In genomic region chr2:179031731-179032408, GRCh38 we compare ENCODE assay signal across 8 cellular contexts. TPM values are rescaled to one million over a fixed set of nuclear protein-coding genes. Genes with fewer than 3 reads are reported as not detected.
DNase-seq lines count a peak whose midpoint lies in the region; ATAC-seq and TF ChIP-seq lines count a peak whose summit lies in the region.

No MANE protein-coding gene starts in this region.

- H3K27ac ChIP-seq in mesenchymal stem cell (ENCODE audit: low read length, poor library complexity, severe bottlenecking) (peak overlapping the region; percentile 53), Peyer's patch (peak overlapping the region in 2 of 4 donors; percentile 4 to 66), tibial nerve (peak overlapping the region in 1 of 4 donors; percentile 1)

- peak overlapping the region; percentile 60 for H3K9ac ChIP-seq in mesenchymal stem cell (ENCODE audit: low read length)

- H3K4me1 ChIP-seq in mesenchymal stem cell (ENCODE audit: control insufficient read depth, insufficient read depth, low read depth, low read length) (no peaks in the 10 kb centered on the region), Peyer's patch (no peaks in the 10 kb centered on the region), tibial nerve (no peaks in the 10 kb centered on the region)

- H2AFZ ChIP-seq in mesenchymal stem cell (ENCODE audit: low read depth, low read length), result no peak overlapping the region

- TF ChIP-seq POLR2A in Peyer's patch (IDR thresholded peaks at IDR 0.05) (no peak), tibial nerve (IDR thresholded peaks at IDR 0.05) (no peak)

- no peak overlapping the region for H3K4me2 ChIP-seq in mesenchymal stem cell (ENCODE audit: low read length, poor library complexity, severe bottlenecking)

- H2BK12ac ChIP-seq in mesenchymal stem cell (ENCODE audit: low read length in 2 of 2), result no peak overlapping the region

- H3K23ac ChIP-seq in mesenchymal stem cell (ENCODE audit: low read length in 2 of 2), result no peak overlapping the region

- no peak overlapping the region for H2BK120ac ChIP-seq in mesenchymal stem cell (ENCODE audit: low read depth, low read length)

- TF ChIP-seq CTCF in Peyer's patch (IDR thresholded peaks at IDR 0.05), result no peak
- no peak for TF ChIP-seq CTCF in tibial nerve (IDR thresholded peaks at IDR 0.05)

- no peak overlapping the region for H4K91ac ChIP-seq in mesenchymal stem cell (ENCODE audit: low read length)

- WGBS in mesenchymal stem cell, result 82% methylated on average over 1 of the region's 2 CpGs
- 9 to 18% methylated on average over 2 of the region's 2 CpGs for WGBS in tibial nerve, 2 donors

- H3K9me3 ChIP-seq in mesenchymal stem cell (ENCODE audit: control insufficient read depth, low read length), result no peaks in the 10 kb centered on the region
- H3K9me3 ChIP-seq in Peyer's patch, result no peaks in the 10 kb centered on the region
- H3K9me3 ChIP-seq in tibial nerve, result no peaks in the 10 kb centered on the region

- peak; percentile 23 for DNase-seq in activated T-cell treated with anti-CD3 and anti-CD28 coated beads, Interleukin-2, amount 50 U/mL, for 1 hour
- DNase-seq in activated T-cell treated with anti-CD3 and anti-CD28 coated beads for 4 hours (no peak), mesenchymal stem cell (no peak), Peyer's patch (no peak), tibial nerve (ENCODE audit: low spot score in 2 of 2) (no peak), NCI-H2171 (lab: John Stamatoyannopoulos, UW) (no peak)

- H3K18ac ChIP-seq in mesenchymal stem cell (ENCODE audit: low read depth in 1 of 2, low read length in 2 of 2), result no peak overlapping the region

- no peak for TF ChIP-seq EP300 in tibial nerve (IDR thresholded peaks at IDR 0.05)

- H3K4me3 ChIP-seq in mesenchymal stem cell (ENCODE audit: insufficient read depth in 1 of 2, low read depth in 1 of 2, low read length in 2 of 2), result peak overlapping the region in 1 of 2 experiments; percentile 71
- H3K4me3 ChIP-seq in Peyer's patch, result no peak overlapping the region
- no peak overlapping the region for H3K4me3 ChIP-seq in tibial nerve

- no peak overlapping the region for H2BK15ac ChIP-seq in mesenchymal stem cell (ENCODE audit: low read depth, poor library complexity, severe bottlenecking)

- peak; percentile 97 for ATAC-seq in HG02852 (IDR thresholded peaks at IDR 0.05; ENCODE audit: unreplicated experiment)
- ATAC-seq in SK-N-SH treated with all-trans-retinoic acid at 6 μM for 48 hours, result peak; percentile 73

- no peak overlapping the region for H2AK5ac ChIP-seq in mesenchymal stem cell (ENCODE audit: low read length, severe bottlenecking)

- no peaks in the 10 kb centered on the region for H3K79me1 ChIP-seq in mesenchymal stem cell (replicated peaks; ENCODE audit: low read length, poor library complexity, severe bottlenecking)

- H3K36me3 ChIP-seq in mesenchymal stem cell (ENCODE audit: control insufficient read depth in 1 of 2, insufficient read depth in 2 of 2, low read depth in 1 of 2, low read length in 2 of 2), result no peaks in the 10 kb centered on the region
- no peaks in the 10 kb centered on the region for H3K36me3 ChIP-seq in Peyer's patch
- H3K36me3 ChIP-seq in tibial nerve, result no peaks in the 10 kb centered on the region

- H3K27me3 ChIP-seq in mesenchymal stem cell (ENCODE audit: control insufficient read depth in 1 of 2, insufficient read depth in 1 of 2, low read length in 2 of 2) (no peaks in the 10 kb centered on the region), Peyer's patch (no peaks in the 10 kb centered on the region), tibial nerve (no peaks in the 10 kb centered on the region)

- no peak overlapping the region for H2BK5ac ChIP-seq in mesenchymal stem cell (ENCODE audit: low read depth, low read length, poor library complexity, severe bottlenecking)

- H3K14ac ChIP-seq in mesenchymal stem cell (ENCODE audit: low read length in 2 of 2), result no peak overlapping the region

- no peak overlapping the region for H3K4ac ChIP-seq in mesenchymal stem cell (ENCODE audit: low read depth in 1 of 2, low read length in 2 of 2)

- H4K8ac ChIP-seq in mesenchymal stem cell (ENCODE audit: low read length), result no peak overlapping the region

TF ChIP-seq in SK-N-SH treated with all-trans-retinoic acid at 6 μM for 48 hours, 23 proteins besides CTCF, POLR2A, EP300 and RAD21 (continues in another document):
- TF ChIP-seq SNAI2 (CRISPR knock-in tag; IDR thresholded peaks at IDR 0.05) (no peak), ZFP30 (CRISPR knock-in tag; IDR thresholded peaks at IDR 0.05) (no peak), GLIS3 (CRISPR knock-in tag; IDR thresholded peaks at IDR 0.05) (no peak), ESRRG (CRISPR knock-in tag; IDR thresholded peaks at IDR 0.05) (no peak), ZNF565 (CRISPR knock-in tag; conservative IDR thresholded peaks at IDR 0.05; ENCODE audit: low read depth) (no peak), TSHZ2 (CRISPR knock-in tag; IDR thresholded peaks at IDR 0.05) (no peak), ZFP3 (CRISPR knock-in tag; IDR thresholded peaks at IDR 0.05) (no peak), ZNF70 (CRISPR knock-in tag; IDR thresholded peaks at IDR 0.05) (no peak), ZNF8 (CRISPR knock-in tag; IDR thresholded peaks at IDR 0.05) (no peak), TOX (CRISPR knock-in tag; IDR thresholded peaks at IDR 0.05; ENCODE audit: borderline replicate concordance) (no peak), OSR1 (CRISPR knock-in tag; IDR thresholded peaks at IDR 0.05) (no peak), ZC3H10 (CRISPR knock-in tag; IDR thresholded peaks at IDR 0.05) (no peak), ISL1 (CRISPR knock-in tag; IDR thresholded peaks at IDR 0.05) (no peak), PPARA (CRISPR knock-in tag; IDR thresholded peaks at IDR 0.05; ENCODE audit: borderline replicate concordance) (no peak), RARB (CRISPR knock-in tag; IDR thresholded peaks at IDR 0.05) (no peak), ARNTL (CRISPR knock-in tag; IDR thresholded peaks at IDR 0.05; ENCODE audit: borderline replicate concordance, low read depth) (no peak)
- TF ChIP-seq, protein P1, sequence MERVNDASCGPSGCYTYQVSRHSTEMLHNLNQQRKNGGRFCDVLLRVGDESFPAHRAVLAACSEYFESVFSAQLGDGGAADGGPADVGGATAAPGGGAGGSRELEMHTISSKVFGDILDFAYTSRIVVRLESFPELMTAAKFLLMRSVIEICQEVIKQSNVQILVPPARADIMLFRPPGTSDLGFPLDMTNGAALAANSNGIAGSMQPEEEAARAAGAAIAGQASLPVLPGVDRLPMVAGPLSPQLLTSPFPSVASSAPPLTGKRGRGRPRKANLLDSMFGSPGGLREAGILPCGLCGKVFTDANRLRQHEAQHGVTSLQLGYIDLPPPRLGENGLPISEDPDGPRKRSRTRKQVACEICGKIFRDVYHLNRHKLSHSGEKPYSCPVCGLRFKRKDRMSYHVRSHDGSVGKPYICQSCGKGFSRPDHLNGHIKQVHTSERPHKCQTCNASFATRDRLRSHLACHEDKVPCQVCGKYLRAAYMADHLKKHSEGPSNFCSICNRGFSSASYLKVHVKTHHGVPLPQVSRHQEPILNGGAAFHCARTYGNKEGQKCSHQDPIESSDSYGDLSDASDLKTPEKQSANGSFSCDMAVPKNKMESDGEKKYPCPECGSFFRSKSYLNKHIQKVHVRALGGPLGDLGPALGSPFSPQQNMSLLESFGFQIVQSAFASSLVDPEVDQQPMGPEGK (CRISPR knock-in tag; IDR thresholded peaks at IDR 0.05; ENCODE audit: borderline replicate concordance), result no peak
- TF ChIP-seq, protein P2, sequence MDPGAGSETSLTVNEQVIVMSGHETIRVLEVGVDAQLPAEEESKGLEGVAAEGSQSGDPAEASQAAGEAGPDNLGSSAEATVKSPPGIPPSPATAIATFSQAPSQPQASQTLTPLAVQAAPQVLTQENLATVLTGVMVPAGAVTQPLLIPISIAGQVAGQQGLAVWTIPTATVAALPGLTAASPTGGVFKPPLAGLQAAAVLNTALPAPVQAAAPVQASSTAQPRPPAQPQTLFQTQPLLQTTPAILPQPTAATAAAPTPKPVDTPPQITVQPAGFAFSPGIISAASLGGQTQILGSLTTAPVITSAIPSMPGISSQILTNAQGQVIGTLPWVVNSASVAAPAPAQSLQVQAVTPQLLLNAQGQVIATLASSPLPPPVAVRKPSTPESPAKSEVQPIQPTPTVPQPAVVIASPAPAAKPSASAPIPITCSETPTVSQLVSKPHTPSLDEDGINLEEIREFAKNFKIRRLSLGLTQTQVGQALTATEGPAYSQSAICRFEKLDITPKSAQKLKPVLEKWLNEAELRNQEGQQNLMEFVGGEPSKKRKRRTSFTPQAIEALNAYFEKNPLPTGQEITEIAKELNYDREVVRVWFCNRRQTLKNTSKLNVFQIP (CRISPR knock-in tag; IDR thresholded peaks at IDR 0.05; ENCODE audit: borderline replicate concordance, low read depth), result no peak

RNA-seq across cellular contexts. Expression of gene CCDC141, which starts 18.1 kb away (rescaled TPM):
- 0.43 TPM for polyA plus RNA-seq in mesenchymal stem cell (2013, experiment 1 of 2)
- polyA plus RNA-seq in mesenchymal stem cell (2013, experiment 2 of 2), result 0.41 TPM
- total RNA-seq in Peyer's patch (10 to 100 TPM in 1 of 4 donors, 1 to 10 TPM in 3; 1.1 to 11.6 (median 5.0) TPM), tibial nerve (1 to 10 TPM; 1.7 to 7.7 (median 3.9) TPM)
